8 cellular contexts compared by ENCODE assay signal in the genomic region with DNA sequence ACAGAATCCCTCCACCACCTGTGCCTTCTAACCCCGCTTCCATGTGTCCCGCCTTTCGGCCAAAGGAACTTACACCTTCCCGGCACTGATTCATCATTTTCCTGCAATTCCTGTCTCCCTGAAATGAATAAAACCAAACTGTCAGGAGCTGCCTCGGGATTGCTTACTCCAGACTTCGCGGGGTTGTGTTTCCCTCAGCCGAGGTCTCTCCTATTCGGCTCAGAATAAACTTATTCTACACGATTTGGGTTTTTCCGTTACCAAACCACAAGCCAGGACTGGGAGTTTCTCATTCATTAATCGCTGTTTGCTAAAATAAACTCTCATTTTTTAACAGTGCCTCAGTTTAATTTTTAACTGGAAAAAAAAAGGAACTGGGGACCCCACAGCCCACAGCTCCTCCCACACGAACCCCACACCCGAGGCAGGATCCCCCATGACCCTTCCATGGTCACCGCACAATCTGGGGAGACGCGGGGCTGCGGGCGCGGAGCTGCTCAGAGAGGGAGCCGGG. TPM values are rescaled to one million over a fixed set of nuclear protein-coding genes. Genes with fewer than 3 reads are reported as not detected.
DNase-seq lines count a peak whose midpoint lies in the region; ATAC-seq and TF ChIP-seq lines count a peak whose summit lies in the region.

No MANE protein-coding gene starts in this region.

- peak overlapping the region; percentile 52 to 85 for H3K9ac ChIP-seq in colonic mucosa (ENCODE audit: low read depth in 2 of 2, low read length in 2 of 2)

- peaks cover 6% of the 10 kb centered on the region for H3K4me1 ChIP-seq in colonic mucosa

- H3K27ac Mint-ChIP-seq in T-helper 2 cell treated with Interferon-gamma antibody and Interleukin-4, amounts not matched to agents 5 μg/mL and 100 μg/mL, for 36 hours = no peak overlapping the region
- peak overlapping the region; percentile 15 for H3K27ac Mint-ChIP-seq in nephron progenitor cell

- H3K4me3 Mint-ChIP-seq in T-helper 2 cell treated with Interferon-gamma antibody and Interleukin-4, amounts not matched to agents 5 μg/mL and 100 μg/mL, for 36 hours = peak overlapping the region; percentile 76
- peak overlapping the region; percentile 87 for H3K4me3 Mint-ChIP-seq in nephron progenitor cell

- H3K27ac ChIP-seq in colonic mucosa = peak overlapping the region; percentile 68

- H3K4me3 ChIP-seq in colonic mucosa = peak overlapping the region; percentile 62

- H3K36me3 ChIP-seq in colonic mucosa = no peaks in the 10 kb centered on the region

- H3K27me3 Mint-ChIP-seq in T-helper 2 cell treated with Interferon-gamma antibody and Interleukin-4, amounts not matched to agents 5 μg/mL and 100 μg/mL, for 36 hours (ENCODE audit: low read depth) = peaks cover 7% of the 10 kb centered on the region
- peaks cover 23% of the 10 kb centered on the region for H3K27me3 Mint-ChIP-seq in nephron progenitor cell (ENCODE audit: low read depth, poor library complexity)

- H3K27me3 ChIP-seq in colonic mucosa = no peaks in the 10 kb centered on the region

- peaks cover 9% of the 10 kb centered on the region for H3K4me1 Mint-ChIP-seq in T-helper 2 cell treated with Interferon-gamma antibody and Interleukin-4, amounts not matched to agents 5 μg/mL and 100 μg/mL, for 36 hours (ENCODE audit: low read depth)
- peaks cover 11% of the 10 kb centered on the region for H3K4me1 Mint-ChIP-seq in nephron progenitor cell

- H3K9me3 Mint-ChIP-seq in T-helper 2 cell treated with Interferon-gamma antibody and Interleukin-4, amounts not matched to agents 5 μg/mL and 100 μg/mL, for 36 hours = peaks cover 16% of the 10 kb centered on the region
- peaks cover 62% of the 10 kb centered on the region for H3K9me3 Mint-ChIP-seq in nephron progenitor cell

- DNase-seq in T-helper 2 cell treated with Interferon-gamma antibody and Interleukin-4, amounts not matched to agents 5 μg/mL and 100 μg/mL, for 36 hours (ENCODE audit: low spot score) = no peak
- DNase-seq in T-helper 2 cell (no peak), NCI-H146 (lab: John Stamatoyannopoulos, UW) (peak; percentile 34), colonic mucosa (peak; percentile 31), nephron progenitor cell (no peak), ecto neural progenitor cell (ENCODE audit: low spot score) (no peak), activated gamma-delta T cell (lab: John Stamatoyannopoulos, UW) (no peak)

- no peak for TF ChIP-seq CTCF in colonic mucosa (IDR thresholded peaks at IDR 0.05)
- TF ChIP-seq CTCF in nephron progenitor cell (IDR thresholded peaks at IDR 0.05) = no peak

- H3K36me3 Mint-ChIP-seq in T-helper 2 cell treated with Interferon-gamma antibody and Interleukin-4, amounts not matched to agents 5 μg/mL and 100 μg/mL, for 36 hours (ENCODE audit: low read depth) = peaks cover 13% of the 10 kb centered on the region
- H3K36me3 Mint-ChIP-seq in nephron progenitor cell (ENCODE audit: low read depth) = peaks cover 27% of the 10 kb centered on the region

- H3K9me3 ChIP-seq in colonic mucosa = no peaks in the 10 kb centered on the region

- intact Hi-C loops in colonic mucosa (cut with DNase I) = no loop called here

- no peak for ATAC-seq in HG03159 (IDR thresholded peaks at IDR 0.05; ENCODE audit: unreplicated experiment)

RNA-seq across cellular contexts. Expression of a gene that starts 0.6 kb away (rescaled TPM):
- 1 to 10 TPM in 1 of 2 donors, under 1 TPM in 1; 0.32 to 1.1 TPM for total RNA-seq in colonic mucosa

RNA-seq across cellular contexts. Expression of a gene that starts 12.4 kb away (rescaled TPM):
- total RNA-seq in colonic mucosa = 10 to 100 TPM in 1 of 2 donors, 1 to 10 TPM in 1; 8.3 to 12.4 TPM

RNA-seq across cellular contexts. Expression of a gene that starts 16.6 kb away (rescaled TPM):
- total RNA-seq in colonic mucosa = 1 to 10 TPM; 2.0 to 3.5 TPM

Comparison
In these comparisons a context has a peak if more than half of its experiments do, and no peak if none do; other contexts are left out.
1. DNase-seq: peak in NCI-H146 (single experiment) and colonic mucosa (single experiment); none in T-helper 2 cell treated with Interferon-gamma antibody and Interleukin-4, amounts not matched to agents 5 μg/mL and 100 μg/mL, for 36 hours (single experiment), T-helper 2 cell (0 of 5), nephron progenitor cell (single experiment), ecto neural progenitor cell (single experiment) and activated gamma-delta T cell (single experiment).